13 cellular contexts compared by ENCODE assay signal in the genomic region with DNA sequence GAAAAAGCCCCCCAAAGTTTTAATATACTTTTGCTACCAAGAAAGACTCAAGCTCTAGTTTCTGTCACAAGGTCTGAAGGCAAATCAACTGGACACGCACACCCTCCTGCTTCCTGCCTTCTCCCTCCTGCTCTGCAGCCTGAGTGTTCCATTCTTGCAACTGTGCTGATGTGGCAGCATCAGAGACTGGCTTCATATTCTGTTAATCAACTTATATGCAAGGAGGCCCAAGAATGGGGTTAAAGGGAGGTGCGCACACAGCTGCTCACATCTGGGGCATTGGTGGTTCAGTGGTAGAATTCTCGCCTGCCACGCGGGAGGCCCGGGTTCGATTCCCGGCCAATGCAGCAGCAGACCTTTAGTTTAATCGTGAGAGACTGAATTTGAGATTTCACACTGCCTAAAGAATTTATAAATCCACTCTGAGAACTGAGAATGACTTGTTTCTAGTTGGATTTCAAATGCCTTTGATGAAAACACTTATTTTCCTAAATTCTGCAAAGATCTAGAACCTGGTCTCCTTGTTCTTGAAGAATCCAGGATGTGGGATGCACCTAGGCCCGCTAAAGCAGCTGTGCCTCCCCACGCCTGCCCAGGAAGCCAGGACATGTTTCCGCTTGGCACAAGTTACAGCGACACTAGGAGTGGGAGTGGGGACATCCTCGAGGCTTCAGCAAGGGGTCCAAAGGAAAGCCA. TPM values are rescaled to one million over a fixed set of nuclear protein-coding genes. Genes with fewer than 3 reads are reported as not detected.
DNase-seq lines count a peak whose midpoint lies in the region; ATAC-seq and TF ChIP-seq lines count a peak whose summit lies in the region.
"Had no signal": no experiment of that assay in that cellular context is flagged by ENCODE, and none has a peak within 500 bp of the region (broad histone marks: within the 10 kb centered on the region; RNA-seq: fewer than 3 reads in every experiment).

No MANE protein-coding gene starts in this region.

- H3K27ac Mint-ChIP-seq in WTC11: peak overlapping the region; percentile 33
- no peak overlapping the region for H3K27ac Mint-ChIP-seq in stimulated activated memory B cell treated with anti-CD40 and anti-IgM and Interleukin-4, amounts not matched to agents 10 μg/mL and 1 μg/mL and 100 μg/mL, for 72 hours

- H3K4me3 ChIP-seq in gastroesophageal sphincter: no peak overlapping the region
- peak overlapping the region; percentile 11 for H3K4me3 ChIP-seq in skeletal muscle cell (ENCODE audit: low read depth, low read length)
- H3K4me3 ChIP-seq: upper lobe of left lung had no signal

- no peak overlapping the region for H3K27ac ChIP-seq in gastroesophageal sphincter
- H3K27ac ChIP-seq: HL-60, upper lobe of left lung had no signal

- 38 to 62% methylated on average over 1 to 8 of the region's 14 CpGs for WGBS in gastroesophageal sphincter (ENCODE audit: low coverage in 1 of 2), 2 donors

- peak; percentile 60 for DNase-seq in WTC11 (ENCODE audit: low spot score)
- DNase-seq in skeletal muscle cell (ENCODE audit: low read depth): peak; percentile 53
- DNase-seq in NCI-H69 (lab: John Stamatoyannopoulos, UW): no peak
- DNase-seq in dermis blood vessel endothelial cell: no peak
- no peak for DNase-seq in NCI-H524 (lab: John Stamatoyannopoulos, UW)
- DNase-seq: activated CD4-positive, alpha-beta T cell treated with anti-CD3 and anti-CD28 coated beads, Interleukin-2, amount 50 U/mL, for 48 hours; GOT3; NCI-H2081 treated with DMSO at 0.1 percent for 48 hours had no signal

- no peak for TF ChIP-seq CTCF in WTC11 (IDR thresholded peaks at IDR 0.05)
- TF ChIP-seq CTCF in gastroesophageal sphincter (IDR thresholded peaks at IDR 0.05): no peak

- TF ChIP-seq EP300 in gastroesophageal sphincter (IDR thresholded peaks at IDR 0.05): no peak

- H3K27me3 Mint-ChIP-seq in WTC11 (ENCODE audit: low read depth): no peaks in the 10 kb centered on the region
- no peaks in the 10 kb centered on the region for H3K27me3 Mint-ChIP-seq in stimulated activated memory B cell treated with anti-CD40 and anti-IgM and Interleukin-4, amounts not matched to agents 10 μg/mL and 1 μg/mL and 100 μg/mL, for 72 hours

- ATAC-seq in GM19463 (IDR thresholded peaks at IDR 0.05; ENCODE audit: unreplicated experiment) (peak; percentile 34), WTC11 (no peak; the same call in 1 of the 2 replicates), gastroesophageal sphincter (peak; percentile 49)
- ATAC-seq in stimulated activated memory B cell treated with anti-CD40 and anti-IgM and Interleukin-4, amounts not matched to agents 10 μg/mL and 1 μg/mL and 100 μg/mL, for 72 hours: no peak

- POLR2A ChIA-PET in WTC11 (lab: Charles Lee): no interaction called here

- no peak overlapping the region for H3K4me3 Mint-ChIP-seq in WTC11
- no peak overlapping the region for H3K4me3 Mint-ChIP-seq in stimulated activated memory B cell treated with anti-CD40 and anti-IgM and Interleukin-4, amounts not matched to agents 10 μg/mL and 1 μg/mL and 100 μg/mL, for 72 hours

- CTCF ChIA-PET in WTC11 (lab: Charles Lee): interaction anchor here (1.3 kb wide), 2 partner anchors 14 to 51 kb away, joined by 3 to 5 read pairs; no protein-coding TSS in a partner anchor

- no peaks in the 10 kb centered on the region for H3K9me3 Mint-ChIP-seq in WTC11
- H3K9me3 Mint-ChIP-seq in stimulated activated memory B cell treated with anti-CD40 and anti-IgM and Interleukin-4, amounts not matched to agents 10 μg/mL and 1 μg/mL and 100 μg/mL, for 72 hours: no peaks in the 10 kb centered on the region

- no peaks in the 10 kb centered on the region for H3K9me3 ChIP-seq in gastroesophageal sphincter
- H3K9me3 ChIP-seq: upper lobe of left lung had no signal

- H3K36me3 ChIP-seq in gastroesophageal sphincter: peaks cover 0 to 47% of the 10 kb centered on the region in 2 donors

- TF ChIP-seq POLR2A in gastroesophageal sphincter (IDR thresholded peaks at IDR 0.05): no peak

- H3K4me1 ChIP-seq in gastroesophageal sphincter: no peaks in the 10 kb centered on the region

- H3K4me1 Mint-ChIP-seq in WTC11: peaks cover 20% of the 10 kb centered on the region
- H3K4me1 Mint-ChIP-seq in stimulated activated memory B cell treated with anti-CD40 and anti-IgM and Interleukin-4, amounts not matched to agents 10 μg/mL and 1 μg/mL and 100 μg/mL, for 72 hours: peaks cover 61% of the 10 kb centered on the region

- H3K36me3 Mint-ChIP-seq in WTC11: peaks cover 10% of the 10 kb centered on the region
- peaks cover 50% of the 10 kb centered on the region for H3K36me3 Mint-ChIP-seq in stimulated activated memory B cell treated with anti-CD40 and anti-IgM and Interleukin-4, amounts not matched to agents 10 μg/mL and 1 μg/mL and 100 μg/mL, for 72 hours

- H3K27me3 ChIP-seq in gastroesophageal sphincter: no peaks in the 10 kb centered on the region
- H3K27me3 ChIP-seq: upper lobe of left lung had no signal

TF ChIP-seq in WTC11, 78 proteins besides CTCF, POLR2A, EP300 and RAD21:
- TF ChIP-seq SP1 (CRISPR knock-in tag; conservative IDR thresholded peaks at IDR 0.05): no peak
- no peak for TF ChIP-seq SOX15 (CRISPR knock-in tag; IDR thresholded peaks at IDR 0.05)
- TF ChIP-seq, protein P1, sequence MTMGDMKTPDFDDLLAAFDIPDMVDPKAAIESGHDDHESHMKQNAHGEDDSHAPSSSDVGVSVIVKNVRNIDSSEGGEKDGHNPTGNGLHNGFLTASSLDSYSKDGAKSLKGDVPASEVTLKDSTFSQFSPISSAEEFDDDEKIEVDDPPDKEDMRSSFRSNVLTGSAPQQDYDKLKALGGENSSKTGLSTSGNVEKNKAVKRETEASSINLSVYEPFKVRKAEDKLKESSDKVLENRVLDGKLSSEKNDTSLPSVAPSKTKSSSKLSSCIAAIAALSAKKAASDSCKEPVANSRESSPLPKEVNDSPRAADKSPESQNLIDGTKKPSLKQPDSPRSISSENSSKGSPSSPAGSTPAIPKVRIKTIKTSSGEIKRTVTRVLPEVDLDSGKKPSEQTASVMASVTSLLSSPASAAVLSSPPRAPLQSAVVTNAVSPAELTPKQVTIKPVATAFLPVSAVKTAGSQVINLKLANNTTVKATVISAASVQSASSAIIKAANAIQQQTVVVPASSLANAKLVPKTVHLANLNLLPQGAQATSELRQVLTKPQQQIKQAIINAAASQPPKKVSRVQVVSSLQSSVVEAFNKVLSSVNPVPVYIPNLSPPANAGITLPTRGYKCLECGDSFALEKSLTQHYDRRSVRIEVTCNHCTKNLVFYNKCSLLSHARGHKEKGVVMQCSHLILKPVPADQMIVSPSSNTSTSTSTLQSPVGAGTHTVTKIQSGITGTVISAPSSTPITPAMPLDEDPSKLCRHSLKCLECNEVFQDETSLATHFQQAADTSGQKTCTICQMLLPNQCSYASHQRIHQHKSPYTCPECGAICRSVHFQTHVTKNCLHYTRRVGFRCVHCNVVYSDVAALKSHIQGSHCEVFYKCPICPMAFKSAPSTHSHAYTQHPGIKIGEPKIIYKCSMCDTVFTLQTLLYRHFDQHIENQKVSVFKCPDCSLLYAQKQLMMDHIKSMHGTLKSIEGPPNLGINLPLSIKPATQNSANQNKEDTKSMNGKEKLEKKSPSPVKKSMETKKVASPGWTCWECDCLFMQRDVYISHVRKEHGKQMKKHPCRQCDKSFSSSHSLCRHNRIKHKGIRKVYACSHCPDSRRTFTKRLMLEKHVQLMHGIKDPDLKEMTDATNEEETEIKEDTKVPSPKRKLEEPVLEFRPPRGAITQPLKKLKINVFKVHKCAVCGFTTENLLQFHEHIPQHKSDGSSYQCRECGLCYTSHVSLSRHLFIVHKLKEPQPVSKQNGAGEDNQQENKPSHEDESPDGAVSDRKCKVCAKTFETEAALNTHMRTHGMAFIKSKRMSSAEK (CRISPR knock-in tag; IDR thresholded peaks at IDR 0.05; ENCODE audit: borderline replicate concordance): no peak
- no peak for TF ChIP-seq FOXJ3 (CRISPR knock-in tag; IDR thresholded peaks at IDR 0.05; ENCODE audit: borderline replicate concordance)
- no peak for TF ChIP-seq ZNF232 (CRISPR knock-in tag; IDR thresholded peaks at IDR 0.05)
- TF ChIP-seq, protein P2, sequence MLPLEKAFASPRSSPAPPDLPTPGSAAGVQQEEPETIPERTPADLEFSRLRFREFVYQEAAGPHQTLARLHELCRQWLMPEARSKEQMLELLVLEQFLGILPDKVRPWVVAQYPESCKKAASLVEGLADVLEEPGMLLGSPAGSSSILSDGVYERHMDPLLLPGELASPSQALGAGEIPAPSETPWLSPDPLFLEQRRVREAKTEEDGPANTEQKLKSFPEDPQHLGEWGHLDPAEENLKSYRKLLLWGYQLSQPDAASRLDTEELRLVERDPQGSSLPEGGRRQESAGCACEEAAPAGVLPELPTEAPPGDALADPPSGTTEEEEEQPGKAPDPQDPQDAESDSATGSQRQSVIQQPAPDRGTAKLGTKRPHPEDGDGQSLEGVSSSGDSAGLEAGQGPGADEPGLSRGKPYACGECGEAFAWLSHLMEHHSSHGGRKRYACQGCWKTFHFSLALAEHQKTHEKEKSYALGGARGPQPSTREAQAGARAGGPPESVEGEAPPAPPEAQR (CRISPR knock-in tag; IDR thresholded peaks at IDR 0.05): no peak
- TF ChIP-seq ZNF396 (CRISPR knock-in tag; IDR thresholded peaks at IDR 0.05; ENCODE audit: borderline replicate concordance): no peak
- no peak for TF ChIP-seq ZNF263 (CRISPR knock-in tag; IDR thresholded peaks at IDR 0.05; ENCODE audit: low read depth)
- no peak for TF ChIP-seq MYBL2 (CRISPR knock-in tag; IDR thresholded peaks at IDR 0.05)
- TF ChIP-seq, protein P3, sequence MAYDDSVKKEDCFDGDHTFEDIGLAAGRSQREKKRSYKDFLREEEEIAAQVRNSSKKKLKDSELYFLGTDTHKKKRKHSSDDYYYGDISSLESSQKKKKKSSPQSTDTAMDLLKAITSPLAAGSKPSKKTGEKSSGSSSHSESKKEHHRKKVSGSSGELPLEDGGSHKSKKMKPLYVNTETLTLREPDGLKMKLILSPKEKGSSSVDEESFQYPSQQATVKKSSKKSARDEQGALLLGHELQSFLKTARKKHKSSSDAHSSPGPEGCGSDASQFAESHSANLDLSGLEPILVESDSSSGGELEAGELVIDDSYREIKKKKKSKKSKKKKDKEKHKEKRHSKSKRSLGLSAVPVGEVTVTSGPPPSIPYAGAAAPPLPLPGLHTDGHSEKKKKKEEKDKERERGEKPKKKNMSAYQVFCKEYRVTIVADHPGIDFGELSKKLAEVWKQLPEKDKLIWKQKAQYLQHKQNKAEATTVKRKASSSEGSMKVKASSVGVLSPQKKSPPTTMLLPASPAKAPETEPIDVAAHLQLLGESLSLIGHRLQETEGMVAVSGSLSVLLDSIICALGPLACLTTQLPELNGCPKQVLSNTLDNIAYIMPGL (CRISPR knock-in tag; IDR thresholded peaks at IDR 0.05): no peak

RNA-seq across cellular contexts. Expression of a gene that starts 11.6 kb away (rescaled TPM):
- total RNA-seq in WTC11 (2021) (58.0 to 60.9 TPM (median 60.1 TPM) in 3 replicates), gastroesophageal sphincter (10 to 100 TPM; 23.5 to 44.1 (median 29.8) TPM), dermis blood vessel endothelial cell (20.6 and 40.4 TPM in 2 replicates)

Comparison
In these comparisons a context has a peak if more than half of its experiments do, and no peak if none do; other contexts are left out.
1. ATAC-seq: peak in GM19463 (single experiment) and gastroesophageal sphincter (single experiment); none in WTC11 (single experiment) and stimulated activated memory B cell treated with anti-CD40 and anti-IgM and Interleukin-4, amounts not matched to agents 10 μg/mL and 1 μg/mL and 100 μg/mL, for 72 hours (single experiment).
2. DNase-seq: peak in WTC11 (single experiment) and skeletal muscle cell (single experiment); none in NCI-H69 (single experiment), dermis blood vessel endothelial cell (single experiment) and NCI-H524 (0 of 2).